In genomic region chr6:41735427-41736206, GRCh38 we compare ENCODE assay signal across 8 cellular contexts. TPM values are rescaled to one million over a fixed set of nuclear protein-coding genes. Genes with fewer than 3 reads are reported as not detected.
DNase-seq lines count a peak whose midpoint lies in the region; ATAC-seq lines count a peak whose summit lies in the region.

Gene TFEB, minus strand, starts transcription at chr6:41735608. Its CDS starts 44,395 bp downstream, at chr6:41691213.

- 7 to 14% methylated on average over 30 to 48 of the region's 50 CpGs for WGBS in mesodermal cell (ENCODE audit: insufficient coverage in 2 of 2), 2 experiments

- no peaks in the 10 kb centered on the region for H3K4me1 ChIP-seq in endocrine pancreas (ENCODE audit: control insufficient read depth, insufficient read depth, low read length)
- H3K4me1 ChIP-seq in mesodermal cell (ENCODE audit: control insufficient read depth, insufficient read depth, low read length, poor library complexity, severe bottlenecking) = peaks cover 36% of the 10 kb centered on the region

- no peak within 1 kb of the TSS for H3K27ac ChIP-seq in mesodermal cell (ENCODE audit: low read depth, low read length, severe bottlenecking)

- no peak within 1 kb of the TSS for H3K4me3 ChIP-seq in endocrine pancreas (ENCODE audit: control insufficient read depth, insufficient read depth, low read length)
- H3K4me3 ChIP-seq in mesodermal cell (ENCODE audit: extremely low read depth, insufficient read depth, low read length, poor library complexity, severe bottlenecking) = peak within 1 kb of the TSS; percentile 53

- ATAC-seq in GM19468 (IDR thresholded peaks at IDR 0.05; ENCODE audit: extremely low read depth, unreplicated experiment) = peak; percentile 47

- H3K9ac ChIP-seq in endocrine pancreas (ENCODE audit: control insufficient read depth, insufficient read depth, low read length) = peak within 1 kb of the TSS; percentile 73

- peak; percentile 87 for DNase-seq in COLO668 (lab: John Stamatoyannopoulos, UW; ENCODE audit: unreplicated experiment)
- peak; percentile 96 for DNase-seq in HT-29 (ENCODE audit: low spot score)
- DNase-seq in NOMO-1 (lab: John Stamatoyannopoulos, UW; ENCODE audit: unreplicated experiment in 2 of 2) = peak; percentile 86 to 89
- DNase-seq in activated CD8-positive, alpha-beta memory T cell treated with anti-CD3 and anti-CD28 coated beads, Interleukin-2, amount 50 U/mL, for 1 hour (ENCODE audit: extremely low read depth) = peak; percentile 72
- DNase-seq in stimulated activated CD8-positive, alpha-beta memory T cell treated with anti-CD3 and anti-CD28 coated beads, Interleukin-15, amount 100 ng/mL, for 4 hours (ENCODE audit: low read depth in 2 of 2) = peak; percentile 86 to 87

- H3K9me3 ChIP-seq in endocrine pancreas (ENCODE audit: control insufficient read depth, low read length) (no peaks in the 10 kb centered on the region), mesodermal cell (ENCODE audit: control insufficient read depth, low read length) (no peaks in the 10 kb centered on the region)

- no peaks in the 10 kb centered on the region for H3K27me3 ChIP-seq in endocrine pancreas (ENCODE audit: control insufficient read depth, insufficient read depth, low read length)

- H3K36me3 ChIP-seq in endocrine pancreas (ENCODE audit: control insufficient read depth, insufficient read depth, low read length) (no peaks in the 10 kb centered on the region), mesodermal cell (ENCODE audit: control insufficient read depth, insufficient read depth, low read length) (no peaks in the 10 kb centered on the region)

RNA-seq across cellular contexts. Expression of gene TFEB, which starts in this region (rescaled TPM):
- 24.0 and 24.1 TPM in 2 replicates for total RNA-seq in HT-29 (2014; rRNA removed; shearing (Covaris generic))
- 3.4 TPM for polyA plus RNA-seq in mesodermal cell (2013, experiment 1 of 2)
- 4.1 TPM for polyA plus RNA-seq in mesodermal cell (2013, experiment 2 of 2)
